ENCODE assay signal across 9 cellular contexts in the genomic region with DNA sequence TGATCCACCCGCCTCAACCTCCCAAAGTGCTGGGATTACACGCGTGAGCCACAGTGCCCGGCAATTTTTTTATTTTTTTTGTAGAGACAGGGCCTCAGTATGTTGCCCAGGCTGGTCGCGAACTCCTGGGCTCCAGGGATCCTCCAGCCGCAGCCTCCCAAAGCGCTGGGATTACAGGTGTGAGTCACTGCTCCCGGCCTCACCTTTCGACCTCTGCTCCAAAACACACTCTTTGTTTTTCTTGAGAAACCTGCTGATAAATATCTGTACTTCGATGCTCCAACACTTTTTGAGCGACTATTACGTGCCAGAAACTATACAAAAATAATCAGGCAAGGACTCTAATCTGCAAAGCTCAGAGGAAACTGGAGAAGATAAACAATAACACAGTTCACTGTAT. TPM values are rescaled to one million over a fixed set of nuclear protein-coding genes. Genes with fewer than 3 reads are reported as not detected.
A peak's percentile ranks its signal among the peaks of the same experiment; 100 is the strongest.
DNase-seq lines count a peak whose midpoint lies in the region; ATAC-seq and TF ChIP-seq lines count a peak whose summit lies in the region.
"Had no signal": no experiment of that assay in that cellular context is flagged by ENCODE, and none has a peak within 500 bp of the region (broad histone marks: within the 10 kb centered on the region; RNA-seq: fewer than 3 reads in every experiment).

No MANE protein-coding gene starts in this region.

- no peaks in the 10 kb centered on the region for H3K9me3 Mint-ChIP-seq in activated CD4-positive, alpha-beta T cell treated with anti-CD3 and anti-CD28 coated beads, Interleukin-2, amount 10 ng/mL, durations not matched to agents 7 days and 5 days
- no peaks in the 10 kb centered on the region for H3K9me3 Mint-ChIP-seq in activated CD4-positive, alpha-beta memory T cell treated with anti-CD3 and anti-CD28 coated beads, Interleukin-2, amount 10 ng/mL, durations not matched to agents 7 days and 5 days
- no peaks in the 10 kb centered on the region for H3K9me3 Mint-ChIP-seq in immature natural killer cell

- CTCF ChIA-PET in activated CD4-positive, alpha-beta T cell treated with anti-CD3 and anti-CD28 coated beads, Interleukin-2, amount 10 ng/mL, durations not matched to agents 7 days and 5 days (lab: Charles Lee) = interaction anchor here (1.6 kb wide), 1 partner anchor 26 kb away, joined by 5 read pairs; no protein-coding TSS in a partner anchor
- CTCF ChIA-PET in activated CD4-positive, alpha-beta memory T cell treated with anti-CD3 and anti-CD28 coated beads, Interleukin-2, amount 10 ng/mL, durations not matched to agents 7 days and 5 days (lab: Charles Lee) = interaction anchor here (1.2 to 3.0 kb wide), 4 partner anchors 8 to 211 kb away, joined by 3 to 40 read pairs (median 10); a partner anchor contains a TSS

- H3K27ac Mint-ChIP-seq in activated CD4-positive, alpha-beta T cell treated with anti-CD3 and anti-CD28 coated beads, Interleukin-2, amount 10 ng/mL, durations not matched to agents 7 days and 5 days = no peak overlapping the region
- peak overlapping the region; percentile 95 for H3K27ac Mint-ChIP-seq in activated CD4-positive, alpha-beta memory T cell treated with anti-CD3 and anti-CD28 coated beads, Interleukin-2, amount 10 ng/mL, durations not matched to agents 7 days and 5 days
- peak overlapping the region; percentile 95 to 98 (median 97) for H3K27ac Mint-ChIP-seq in immature natural killer cell

- H3K36me3 ChIP-seq in stomach = peaks cover 19 to 36% (median 35%) of the 10 kb centered on the region in 4 donors

- intact Hi-C loops in stomach (cut with DNase I; ENCODE audit: low total_unique reads) = no loop called here

- H3K27me3 Mint-ChIP-seq in activated CD4-positive, alpha-beta T cell treated with anti-CD3 and anti-CD28 coated beads, Interleukin-2, amount 10 ng/mL, durations not matched to agents 7 days and 5 days = no peaks in the 10 kb centered on the region
- no peaks in the 10 kb centered on the region for H3K27me3 Mint-ChIP-seq in activated CD4-positive, alpha-beta memory T cell treated with anti-CD3 and anti-CD28 coated beads, Interleukin-2, amount 10 ng/mL, durations not matched to agents 7 days and 5 days
- peaks cover 4 to 5% (median 5%) of the 10 kb centered on the region in 3 donors for H3K27me3 Mint-ChIP-seq in immature natural killer cell (ENCODE audit: low read depth in 3 of 3)

- H3K36me3 Mint-ChIP-seq in activated CD4-positive, alpha-beta T cell treated with anti-CD3 and anti-CD28 coated beads, Interleukin-2, amount 10 ng/mL, durations not matched to agents 7 days and 5 days (ENCODE audit: low read depth) = peaks cover 9% of the 10 kb centered on the region
- peaks cover 23% of the 10 kb centered on the region for H3K36me3 Mint-ChIP-seq in activated CD4-positive, alpha-beta memory T cell treated with anti-CD3 and anti-CD28 coated beads, Interleukin-2, amount 10 ng/mL, durations not matched to agents 7 days and 5 days (ENCODE audit: low read depth)
- peaks cover 0 to 5% (median 4%) of the 10 kb centered on the region in 3 donors for H3K36me3 Mint-ChIP-seq in immature natural killer cell

- no peak for TF ChIP-seq CTCF in stomach (IDR thresholded peaks at IDR 0.05)

- ATAC-seq in GM21423 (IDR thresholded peaks at IDR 0.05; ENCODE audit: unreplicated experiment) (no peak), GM18502 (IDR thresholded peaks at IDR 0.05; ENCODE audit: poor library complexity, unreplicated experiment) (no peak)

- no peak for DNase-seq in activated CD4-positive, alpha-beta T cell treated with anti-CD3 and anti-CD28 coated beads, Interleukin-2, amount 10 ng/mL, durations not matched to agents 7 days and 5 days
- DNase-seq in activated CD4-positive, alpha-beta T cell treated with anti-CD3 and anti-CD28 coated beads, Interleukin-2, amount 50 U/mL, for 48 hours = no peak
- no peak for DNase-seq in activated CD4-positive, alpha-beta memory T cell treated with anti-CD3 and anti-CD28 coated beads, Interleukin-2, amount 10 ng/mL, durations not matched to agents 7 days and 5 days
- DNase-seq in immature natural killer cell (no peak), stomach (no peak), NCI-H526 treated with DMSO at 0.1 percent for 48 hours (lab: John Stamatoyannopoulos, UW) (no peak)
- DNase-seq: nucleus accumbens had no signal

- peak overlapping the region in 2 of 5 donors; percentile 86 to 90 for H3K27ac ChIP-seq in stomach

- TF ChIP-seq EP300 in stomach (IDR thresholded peaks at IDR 0.05) = no peak

- no peak for TF ChIP-seq POLR2A in stomach (IDR thresholded peaks at IDR 0.05)

- POLR2A ChIA-PET in activated CD4-positive, alpha-beta T cell treated with anti-CD3 and anti-CD28 coated beads, Interleukin-2, amount 10 ng/mL, durations not matched to agents 7 days and 5 days (lab: Charles Lee) = no interaction called here
- POLR2A ChIA-PET in activated CD4-positive, alpha-beta memory T cell treated with anti-CD3 and anti-CD28 coated beads, Interleukin-2, amount 10 ng/mL, durations not matched to agents 7 days and 5 days (lab: Charles Lee) = interaction anchor here (0.9 to 5.5 kb wide), 5 partner anchors 11 to 49 kb away, joined by 3 to 251 read pairs (median 4); a partner anchor contains a TSS

- no peaks in the 10 kb centered on the region for H3K27me3 ChIP-seq in stomach

- peak overlapping the region; percentile 95 for H3K4me3 Mint-ChIP-seq in activated CD4-positive, alpha-beta T cell treated with anti-CD3 and anti-CD28 coated beads, Interleukin-2, amount 10 ng/mL, durations not matched to agents 7 days and 5 days
- peak overlapping the region; percentile 98 for H3K4me3 Mint-ChIP-seq in activated CD4-positive, alpha-beta memory T cell treated with anti-CD3 and anti-CD28 coated beads, Interleukin-2, amount 10 ng/mL, durations not matched to agents 7 days and 5 days
- peak overlapping the region; percentile 93 to 98 (median 97) for H3K4me3 Mint-ChIP-seq in immature natural killer cell

- H3K4me1 ChIP-seq in stomach = peaks cover 11 to 28% (median 26%) of the 10 kb centered on the region in 4 donors

- peaks cover 33% of the 10 kb centered on the region for H3K4me1 Mint-ChIP-seq in activated CD4-positive, alpha-beta T cell treated with anti-CD3 and anti-CD28 coated beads, Interleukin-2, amount 10 ng/mL, durations not matched to agents 7 days and 5 days
- peaks cover 31% of the 10 kb centered on the region for H3K4me1 Mint-ChIP-seq in activated CD4-positive, alpha-beta memory T cell treated with anti-CD3 and anti-CD28 coated beads, Interleukin-2, amount 10 ng/mL, durations not matched to agents 7 days and 5 days
- peaks cover 19 to 27% of the 10 kb centered on the region in 2 donors for H3K4me1 Mint-ChIP-seq in immature natural killer cell

- WGBS in stomach, 5 donors = 64 to 74% (median 71%) methylated on average over 13 of the region's 13 CpGs

- peak overlapping the region; percentile 71 to 94 (median 81) for H3K4me3 ChIP-seq in stomach

- H3K9me3 ChIP-seq in stomach = no peaks in the 10 kb centered on the region

RNA-seq across cellular contexts. Expression of a gene that starts 1.0 kb away (rescaled TPM):
- 10 to 100 TPM; 55.8 to 59.1 TPM for total RNA-seq in activated CD4-positive, alpha-beta T cell treated with anti-CD3 and anti-CD28 coated beads, Interleukin-2, amount 10 ng/mL, durations not matched to agents 7 days and 5 days
- total RNA-seq in activated CD4-positive, alpha-beta memory T cell treated with anti-CD3 and anti-CD28 coated beads, Interleukin-2, amount 10 ng/mL, durations not matched to agents 7 days and 5 days = 10 to 100 TPM; 51.0 to 51.9 TPM
- polyA plus RNA-seq in immature natural killer cell = 10 to 100 TPM in 2 of 3 donors, 1 to 10 TPM in 1; 8.6 to 27.2 (median 12.0) TPM
- total RNA-seq in stomach = 10 to 100 TPM in 4 of 5 donors, 1 to 10 TPM in 1; 6.4 to 48.7 (median 19.7) TPM
- polyA plus RNA-seq in stomach = 1 to 10 TPM; 5.1 to 7.4 (median 6.9) TPM

RNA-seq across cellular contexts. Expression of a gene that starts 11.2 kb away (rescaled TPM):
- 100 to 1,000 TPM in 1 of 2 experiments, 10 to 100 TPM in 1; 89.9 to 100 TPM for total RNA-seq in activated CD4-positive, alpha-beta T cell treated with anti-CD3 and anti-CD28 coated beads, Interleukin-2, amount 10 ng/mL, durations not matched to agents 7 days and 5 days
- total RNA-seq in activated CD4-positive, alpha-beta memory T cell treated with anti-CD3 and anti-CD28 coated beads, Interleukin-2, amount 10 ng/mL, durations not matched to agents 7 days and 5 days = 10 to 100 TPM; 68.1 to 70.7 TPM
- 1 to 10 TPM in 2 of 3 donors, under 1 TPM in 1; 0.12 to 5.9 (median 1.7) TPM for polyA plus RNA-seq in immature natural killer cell
- total RNA-seq in stomach = 10 to 100 TPM; 25.8 to 66.5 (median 45.6) TPM
- 1 to 10 TPM; 5.1 to 5.5 (median 5.2) TPM for polyA plus RNA-seq in stomach

RNA-seq across cellular contexts. Expression of a gene that starts 48.6 kb away (rescaled TPM):
- 10 to 100 TPM; 13.1 to 13.7 TPM for total RNA-seq in activated CD4-positive, alpha-beta T cell treated with anti-CD3 and anti-CD28 coated beads, Interleukin-2, amount 10 ng/mL, durations not matched to agents 7 days and 5 days
- total RNA-seq in activated CD4-positive, alpha-beta memory T cell treated with anti-CD3 and anti-CD28 coated beads, Interleukin-2, amount 10 ng/mL, durations not matched to agents 7 days and 5 days = 10 to 100 TPM; 17.5 to 18.4 TPM
- polyA plus RNA-seq in immature natural killer cell = 1 to 10 TPM in 2 of 3 donors, under 1 TPM in 1; 0.55 to 4.9 (median 2.4) TPM
- 10 to 100 TPM in 3 of 5 donors, 1 to 10 TPM in 2; 6.7 to 18.4 (median 11.1) TPM for total RNA-seq in stomach
- polyA plus RNA-seq in stomach = 1 to 10 TPM; 1.5 to 1.8 (median 1.7) TPM
